8 cellular contexts compared by ENCODE assay signal in genomic region chr4:145097331-145097820, GRCh38. TPM values are rescaled to one million over a fixed set of nuclear protein-coding genes. Genes with fewer than 3 reads are reported as not detected.
A peak's percentile ranks its signal among the peaks of the same experiment; 100 is the strongest.
DNase-seq lines count a peak whose midpoint lies in the region; ATAC-seq, FAIRE-seq and TF ChIP-seq lines count a peak whose summit lies in the region.

No MANE protein-coding gene starts in this region.

- peak overlapping the region; percentile 75 to 94 for H3K9ac ChIP-seq in colonic mucosa (ENCODE audit: low read depth in 2 of 2, low read length in 2 of 2)

- no peak for FAIRE-seq in urothelium cell line (lab: Jason Lieb, UNC)

- TF ChIP-seq CTCF in colonic mucosa (IDR thresholded peaks at IDR 0.05) = no peak

- no peaks in the 10 kb centered on the region for H3K27me3 Mint-ChIP-seq in activated naive CD4-positive, alpha-beta T cell treated with anti-CD3 and anti-CD28 coated beads, Interleukin-2, amount 10 ng/mL, durations not matched to agents 7 days and 5 days
- no peaks in the 10 kb centered on the region for H3K27me3 Mint-ChIP-seq in IgD-negative memory B cell
- no peaks in the 10 kb centered on the region for H3K27me3 Mint-ChIP-seq in naive thymus-derived CD8-positive, alpha-beta T cell

- CTCF ChIA-PET in activated naive CD4-positive, alpha-beta T cell treated with anti-CD3 and anti-CD28 coated beads, Interleukin-2, amount 10 ng/mL, durations not matched to agents 7 days and 5 days (lab: Charles Lee) = interaction anchor here (1.0 to 2.0 kb wide), 2 partner anchors 29 to 81 kb away, joined by 3 to 8 read pairs; no protein-coding TSS in a partner anchor

- H3K9me3 Mint-ChIP-seq in activated naive CD4-positive, alpha-beta T cell treated with anti-CD3 and anti-CD28 coated beads, Interleukin-2, amount 10 ng/mL, durations not matched to agents 7 days and 5 days = peaks cover 7% of the 10 kb centered on the region
- peaks cover 0 to 1% (median 0%) of the 10 kb centered on the region in 3 donors for H3K9me3 Mint-ChIP-seq in IgD-negative memory B cell
- H3K9me3 Mint-ChIP-seq in naive thymus-derived CD8-positive, alpha-beta T cell = peaks cover 0 to 13% (median 3%) of the 10 kb centered on the region in 9 donors

- no peaks in the 10 kb centered on the region for H3K36me3 ChIP-seq in colonic mucosa

- H3K27ac Mint-ChIP-seq in activated naive CD4-positive, alpha-beta T cell treated with anti-CD3 and anti-CD28 coated beads, Interleukin-2, amount 10 ng/mL, durations not matched to agents 7 days and 5 days = peak overlapping the region; percentile 98
- H3K27ac Mint-ChIP-seq in IgD-negative memory B cell = peak overlapping the region; percentile 93 to 99 (median 97)
- H3K27ac Mint-ChIP-seq in naive thymus-derived CD8-positive, alpha-beta T cell = peak overlapping the region; percentile 94 to 99 (median 98)

- intact Hi-C loops in colonic mucosa (cut with DNase I) = no loop called here

- peak overlapping the region; percentile 95 for H3K27ac ChIP-seq in colonic mucosa

- H3K4me1 ChIP-seq in colonic mucosa = peaks cover 7% of the 10 kb centered on the region

- H3K4me3 Mint-ChIP-seq in activated naive CD4-positive, alpha-beta T cell treated with anti-CD3 and anti-CD28 coated beads, Interleukin-2, amount 10 ng/mL, durations not matched to agents 7 days and 5 days = peak overlapping the region; percentile 94
- peak overlapping the region; percentile 89 to 99 (median 96) for H3K4me3 Mint-ChIP-seq in IgD-negative memory B cell
- H3K4me3 Mint-ChIP-seq in naive thymus-derived CD8-positive, alpha-beta T cell = peak overlapping the region; percentile 91 to 98 (median 96)

- POLR2A ChIA-PET in naive thymus-derived CD8-positive, alpha-beta T cell (lab: Charles Lee) = interaction anchor here (0.9 to 2.4 kb wide), 9 partner anchors 19 to 1584 kb away, joined by 3 to 23 read pairs (median 8); partner anchors contain the start of genes MMAA and SMARCA5

- H3K36me3 Mint-ChIP-seq in activated naive CD4-positive, alpha-beta T cell treated with anti-CD3 and anti-CD28 coated beads, Interleukin-2, amount 10 ng/mL, durations not matched to agents 7 days and 5 days = peaks cover 35% of the 10 kb centered on the region
- H3K36me3 Mint-ChIP-seq in IgD-negative memory B cell = peaks cover 27% of the 10 kb centered on the region
- H3K36me3 Mint-ChIP-seq in naive thymus-derived CD8-positive, alpha-beta T cell = peaks cover 14 to 31% (median 28%) of the 10 kb centered on the region in 3 donors

- peaks cover 37% of the 10 kb centered on the region for H3K4me1 Mint-ChIP-seq in activated naive CD4-positive, alpha-beta T cell treated with anti-CD3 and anti-CD28 coated beads, Interleukin-2, amount 10 ng/mL, durations not matched to agents 7 days and 5 days
- H3K4me1 Mint-ChIP-seq in IgD-negative memory B cell = peaks cover 26 to 38% (median 32%) of the 10 kb centered on the region in 3 donors
- H3K4me1 Mint-ChIP-seq in naive thymus-derived CD8-positive, alpha-beta T cell = peaks cover 17 to 52% (median 43%) of the 10 kb centered on the region in 4 donors

- no peak for DNase-seq in activated naive CD4-positive, alpha-beta T cell treated with anti-CD3 and anti-CD28 coated beads, Interleukin-2, amount 10 ng/mL, durations not matched to agents 7 days and 5 days
- DNase-seq in activated naive CD4-positive, alpha-beta T cell treated with anti-CD3 and anti-CD28 coated beads, Interleukin-2, amount 50 U/mL, for 16 hours = no peak
- peak; percentile 18 for DNase-seq in colonic mucosa
- peak in 1 of 10 donors; percentile 9 for DNase-seq in naive thymus-derived CD8-positive, alpha-beta T cell
- no peak for DNase-seq in urothelium cell line (ENCODE audit: low spot score)
- DNase-seq in HuH-7.5 (ENCODE audit: low spot score) = no peak
- DNase-seq in T1000 (lab: John Stamatoyannopoulos, UW) = no peak

- no peak for ATAC-seq in naive thymus-derived CD8-positive, alpha-beta T cell

- no peaks in the 10 kb centered on the region for H3K27me3 ChIP-seq in colonic mucosa

- peak overlapping the region; percentile 86 for H3K4me3 ChIP-seq in colonic mucosa

- H3K9me3 ChIP-seq in colonic mucosa = no peaks in the 10 kb centered on the region

RNA-seq across cellular contexts. Expression of gene ANAPC10, which starts 0.6 kb away (rescaled TPM):
- polyA plus RNA-seq in IgD-negative memory B cell = 24.9 TPM
- total RNA-seq in colonic mucosa = 10 to 100 TPM; 12.7 to 12.8 TPM
- total RNA-seq in naive thymus-derived CD8-positive, alpha-beta T cell = 10 to 100 TPM; 18.0 to 23.7 TPM
- polyA plus RNA-seq in naive thymus-derived CD8-positive, alpha-beta T cell = 10 to 100 TPM; 33.3 to 38.5 (median 35.8) TPM

RNA-seq across cellular contexts. Expression of gene ABCE1, which starts 0.7 kb away (rescaled TPM):
- 48.1 TPM for polyA plus RNA-seq in IgD-negative memory B cell
- 10 to 100 TPM; 25.0 to 50.1 TPM for total RNA-seq in colonic mucosa
- total RNA-seq in naive thymus-derived CD8-positive, alpha-beta T cell = 10 to 100 TPM; 77.5 to 78.2 TPM
- polyA plus RNA-seq in naive thymus-derived CD8-positive, alpha-beta T cell = 10 to 100 TPM; 59.4 to 72.9 (median 68.5) TPM
